22 cellular contexts compared by ENCODE assay signal in genomic region chr10:32273326-32273725, GRCh38.
"Had no signal": no experiment of that assay in that cellular context is flagged by ENCODE, and none has a peak within 500 bp of the region (broad histone marks: within the 10 kb centered on the region; RNA-seq: fewer than 3 reads in every experiment).

No MANE protein-coding gene starts in this region.

- H3K4me3 ChIP-seq: breast epithelium, colonic mucosa, gastroesophageal sphincter, pancreas, stomach, transverse colon had no signal

- H3K27me3 ChIP-seq: breast epithelium, colonic mucosa, gastroesophageal sphincter, pancreas, stomach, transverse colon had no signal

- H3K27ac ChIP-seq: breast epithelium, colonic mucosa, gastroesophageal sphincter, pancreas, stomach, transverse colon, WERI-Rb-1 had no signal

- H3K27ac Mint-ChIP-seq: activated naive CD4-positive, alpha-beta T cell treated with anti-CD3 and anti-CD28 coated beads for 36 hours; activated naive CD8-positive, alpha-beta T cell treated with anti-CD3 and anti-CD28 coated beads, Interleukin-2, amount 10 ng/mL, durations not matched to agents 7 days and 5 days; T-helper 1 cell treated with Interleukin-12 subunit alpha and Interleukin-12 subunit beta and Interleukin-4 antibody, amounts not matched to agents 30 μg/mL and 1 μg/mL, for 36 hours had no signal

- DNase-seq: activated CD4-positive, alpha-beta T cell treated with anti-CD3 and anti-CD28 coated beads, Interleukin-2, amount 50 U/mL, for 1 hour; activated CD4-positive, CD25-positive, alpha-beta regulatory T cell treated with anti-CD3 and anti-CD28 coated beads, Interleukin-2, amount 50 U/mL, for 72 hours; activated CD8-positive, alpha-beta memory T cell treated with anti-CD3 and anti-CD28 coated beads, Interleukin-2, amount 50 U/mL, for 4 hours; activated naive CD4-positive, alpha-beta T cell treated with anti-CD3 and anti-CD28 coated beads for 36 hours; activated naive CD8-positive, alpha-beta T cell treated with anti-CD3 and anti-CD28 coated beads, Interleukin-2, amount 10 ng/mL, durations not matched to agents 7 days and 5 days; activated T-cell treated with anti-CD3 and anti-CD28 coated beads, Interleukin-2, amount 50 U/mL, for 48 hours; amniotic stem cell; colonic mucosa; hypothalamus; pancreas; right cardiac atrium; stimulated activated CD4-positive, alpha-beta T cell treated with anti-CD3 and anti-CD28 coated beads, Interleukin-4, amount 100 ng/mL, for 24 hours; stomach; transverse colon; WERI-Rb-1 had no signal

- H3K9me3 ChIP-seq: breast epithelium, colonic mucosa, gastroesophageal sphincter, pancreas, stomach, transverse colon had no signal

- H3K27me3 Mint-ChIP-seq: activated naive CD8-positive, alpha-beta T cell treated with anti-CD3 and anti-CD28 coated beads, Interleukin-2, amount 10 ng/mL, durations not matched to agents 7 days and 5 days; memory B cell had no signal

- H3K4me1 ChIP-seq: breast epithelium, colonic mucosa, gastroesophageal sphincter, transverse colon had no signal

- ATAC-seq: gastroesophageal sphincter, pancreas, right cardiac atrium had no signal

- H3K9me3 Mint-ChIP-seq: activated naive CD4-positive, alpha-beta T cell treated with anti-CD3 and anti-CD28 coated beads for 36 hours; activated naive CD8-positive, alpha-beta T cell treated with anti-CD3 and anti-CD28 coated beads, Interleukin-2, amount 10 ng/mL, durations not matched to agents 7 days and 5 days; memory B cell; nephron; T-helper 1 cell treated with Interleukin-12 subunit alpha and Interleukin-12 subunit beta and Interleukin-4 antibody, amounts not matched to agents 30 μg/mL and 1 μg/mL, for 36 hours had no signal

- FAIRE-seq: islet of Langerhans, pancreas, urothelium cell line had no signal

- H3K4me3 Mint-ChIP-seq: activated naive CD4-positive, alpha-beta T cell treated with anti-CD3 and anti-CD28 coated beads for 36 hours; activated naive CD8-positive, alpha-beta T cell treated with anti-CD3 and anti-CD28 coated beads, Interleukin-2, amount 10 ng/mL, durations not matched to agents 7 days and 5 days; memory B cell; nephron; T-helper 1 cell treated with Interleukin-12 subunit alpha and Interleukin-12 subunit beta and Interleukin-4 antibody, amounts not matched to agents 30 μg/mL and 1 μg/mL, for 36 hours had no signal
